ENCODE assay signal across 27 cellular contexts in the genomic region with DNA sequence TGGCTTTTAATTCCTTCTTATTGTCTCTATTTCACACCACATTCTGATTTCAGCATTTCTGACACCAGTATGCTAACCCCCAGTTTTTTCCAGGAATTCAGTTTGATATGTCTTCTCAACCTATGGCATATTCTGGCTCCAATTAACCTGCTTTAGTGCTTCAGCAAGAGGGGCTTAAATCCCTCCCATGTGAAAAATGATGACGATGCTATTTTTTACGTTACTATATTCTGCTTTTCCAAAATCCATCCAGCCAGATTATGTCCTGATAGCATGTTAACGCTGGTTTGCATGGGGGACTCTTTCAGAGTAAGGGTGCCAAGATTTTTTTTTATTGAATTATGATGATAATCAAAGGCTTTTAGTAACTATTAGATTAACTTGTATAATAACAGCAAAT.
"Had no signal": no experiment of that assay in that cellular context is flagged by ENCODE, and none has a peak within 500 bp of the region (broad histone marks: within the 10 kb centered on the region; RNA-seq: fewer than 3 reads in every experiment).

No MANE protein-coding gene starts in this region.

- H3K36me3 ChIP-seq: neural progenitor cell, ovary, spleen, stomach, suprapubic skin, tibial artery, transverse colon, upper lobe of right lung, uterus had no signal

- H2AFZ ChIP-seq: neural progenitor cell, parathyroid adenoma had no signal

- H3K27me3 ChIP-seq: neural progenitor cell, ovary, spleen, stomach, suprapubic skin, testis, tibial artery, transverse colon, upper lobe of right lung, uterus had no signal

- H3K9ac ChIP-seq: neural progenitor cell, parathyroid adenoma had no signal

- H3K9me3 ChIP-seq: ovary, psoas muscle, stomach, suprapubic skin, testis, tibial artery, transverse colon, upper lobe of right lung, uterus had no signal

- H3K4me3 ChIP-seq: neural progenitor cell, ovary, psoas muscle, skin epidermis, smooth muscle cell, spleen, stomach, suprapubic skin, testis, tibial artery, transverse colon, upper lobe of right lung, uterus had no signal

- DNase-seq: naive thymus-derived CD4-positive, alpha-beta T cell; natural killer cell; occipital lobe; ovary; posterior cingulate gyrus; psoas muscle; right cardiac atrium; spleen; stimulated activated CD4-positive, alpha-beta T cell treated with anti-CD3 and anti-CD28 coated beads, Interleukin-12 subunit alpha, Interleukin-12 subunit beta, amount 100 ng/mL, for 4 hours; stimulated activated CD4-positive, alpha-beta T cell treated with anti-CD3 and anti-CD28 coated beads, Interleukin-2, amount 100 ng/mL, for 24 hours; stimulated activated CD4-positive, alpha-beta T cell treated with anti-CD3 and anti-CD28 coated beads, Interleukin-2, amount 100 ng/mL, for 48 hours; stimulated activated CD4-positive, alpha-beta T cell treated with anti-CD3 and anti-CD28 coated beads, Interleukin-4, amount 100 ng/mL, for 24 hours; stimulated activated naive B cell treated with anti-CD40 and anti-IgM and Interleukin-4, amounts not matched to agents 10 μg/mL and 1 μg/mL and 100 μg/mL, for 72 hours; stimulated activated naive CD4-positive, alpha-beta T cell treated with Interleukin-2 at 50 U/mL for 16 hours; stomach; substantia nigra; testis; tibial artery; transverse colon; upper lobe of right lung; uterus had no signal

- H3K4me1 ChIP-seq: neural progenitor cell, parathyroid adenoma, psoas muscle, spleen, stomach, suprapubic skin, testis, transverse colon, upper lobe of right lung, uterus had no signal

- H3K4me2 ChIP-seq: neural progenitor cell, smooth muscle cell had no signal

- ATAC-seq: naive thymus-derived CD4-positive, alpha-beta T cell; natural killer cell; right cardiac atrium; stimulated activated effector memory CD8-positive, alpha-beta T cell treated with anti-CD3 and anti-CD28 coated beads, Interleukin-12 subunit alpha, Interleukin-12 subunit beta, amount 100 ng/mL, for 72 hours; stimulated activated naive B cell treated with anti-CD40 and anti-IgM and Interleukin-4, amounts not matched to agents 10 μg/mL and 1 μg/mL and 100 μg/mL, for 72 hours; upper lobe of right lung had no signal

- H3K79me2 ChIP-seq: parathyroid adenoma had no signal

- H3K27ac ChIP-seq: neural progenitor cell, ovary, parathyroid adenoma, psoas muscle, skin epidermis, stomach, suprapubic skin, testis, tibial artery, transverse colon, upper lobe of right lung, uterus had no signal
